12 cellular contexts compared by ENCODE assay signal in the genomic region with DNA sequence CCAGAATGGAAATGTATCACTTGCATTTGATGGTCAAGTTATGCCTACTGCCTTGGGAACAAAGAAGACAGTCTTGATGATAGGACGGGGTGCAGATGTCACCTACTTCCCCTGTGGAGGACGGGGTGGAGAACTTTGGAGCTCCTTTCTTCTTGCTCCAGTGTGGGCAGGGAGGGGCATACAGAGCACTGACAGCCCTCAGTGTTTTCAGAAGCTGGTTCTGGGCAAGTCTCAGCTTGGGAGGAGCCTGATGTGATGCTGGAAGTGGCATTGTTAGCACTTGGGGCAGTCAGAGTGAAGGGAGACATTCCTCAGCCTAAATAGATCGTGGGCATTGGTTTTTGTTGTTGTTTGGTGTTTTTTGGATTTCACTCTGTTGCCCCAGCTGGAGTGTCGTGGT. TPM values are rescaled to one million over a fixed set of nuclear protein-coding genes. Genes with fewer than 3 reads are reported as not detected.
DNase-seq lines count a peak whose midpoint lies in the region; ATAC-seq and TF ChIP-seq lines count a peak whose summit lies in the region.
"Had no signal": no experiment of that assay in that cellular context is flagged by ENCODE, and none has a peak within 500 bp of the region (broad histone marks: within the 10 kb centered on the region; RNA-seq: fewer than 3 reads in every experiment).

No MANE protein-coding gene starts in this region.

- peaks cover 4 to 20% (median 12%) of the 10 kb centered on the region in 3 donors for H3K4me1 Mint-ChIP-seq in CD8-positive, alpha-beta memory T cell

- H3K36me3 Mint-ChIP-seq in CD8-positive, alpha-beta memory T cell: peaks cover 5 to 40% (median 10%) of the 10 kb centered on the region in 3 donors

- peak overlapping the region; percentile 58 for H3K9ac ChIP-seq in fibroblast of lung (ENCODE audit: insufficient read depth, low read length)

- DNase-seq in CD8-positive, alpha-beta memory T cell: peak in 1 of 5 donors; percentile 26
- DNase-seq in fibroblast of lung (ENCODE audit: low read depth in 2 of 2): no peak
- DNase-seq in sigmoid colon: no peak
- DNase-seq in stimulated activated CD4-positive, alpha-beta T cell treated with anti-CD3 and anti-CD28 coated beads, Interleukin-4, amount 100 ng/mL, for 4 hours: no peak
- DNase-seq in NCI-H2196 treated with DMSO at 0.1 percent for 48 hours (lab: John Stamatoyannopoulos, UW; ENCODE audit: unreplicated experiment): no peak
- DNase-seq in activated CD4-positive, alpha-beta T cell treated with anti-CD3 and anti-CD28 coated beads, Interleukin-2, amount 50 U/mL, for 4 hours: no peak
- DNase-seq: CD8-positive, alpha-beta T cell; NCI-H2029 treated with DMSO at 0.1 percent for 48 hours had no signal

- H3K27me3 Mint-ChIP-seq in CD8-positive, alpha-beta memory T cell: no peaks in the 10 kb centered on the region

- CTCF ChIA-PET in CD8-positive, alpha-beta memory T cell (lab: Charles Lee): no interaction called here

- no peak overlapping the region for H3K27ac Mint-ChIP-seq in CD8-positive, alpha-beta memory T cell
- H3K27ac Mint-ChIP-seq: CD8-positive, alpha-beta T cell had no signal

- H3K27me3 ChIP-seq in CD8-positive, alpha-beta memory T cell (ENCODE audit: insufficient read depth, low read length, poor library complexity, severe bottlenecking): no peaks in the 10 kb centered on the region
- H3K27me3 ChIP-seq in fibroblast of lung (ENCODE audit: control insufficient read depth, insufficient read depth, low read length): no peaks in the 10 kb centered on the region
- H3K27me3 ChIP-seq in sigmoid colon: no peaks in the 10 kb centered on the region

- H3K27ac ChIP-seq in CD8-positive, alpha-beta memory T cell (ENCODE audit: low read depth, low read length): peak overlapping the region; percentile 76
- H3K27ac ChIP-seq in fibroblast of lung (ENCODE audit: insufficient read depth, low read length) (peak overlapping the region; percentile 96), sigmoid colon (peak overlapping the region; percentile 77 to 88 (median 78))
- H3K27ac ChIP-seq: SK-N-MC had no signal

- H3K4me2 ChIP-seq in fibroblast of lung (ENCODE audit: extremely low read depth, insufficient read depth, low read length): peak overlapping the region; percentile 80

- no peak for TF ChIP-seq POLR2A in sigmoid colon (IDR thresholded peaks at IDR 0.05)

- H4K20me1 ChIP-seq in fibroblast of lung (ENCODE audit: control insufficient read depth, extremely low read depth, insufficient read depth, low read length): no peaks in the 10 kb centered on the region

- H3K79me2 ChIP-seq in fibroblast of lung (ENCODE audit: control insufficient read depth, insufficient read depth, low read length): peaks cover 44% of the 10 kb centered on the region

- no peak overlapping the region for H3K4me3 ChIP-seq in CD8-positive, alpha-beta memory T cell (ENCODE audit: low read length)
- H3K4me3 ChIP-seq in fibroblast of lung (replicated peaks in 1 of 4; ENCODE audit: control extremely low read depth in 1 of 4, insufficient read depth in 1 of 4, low read depth in 3 of 4, low read length in 4 of 4) (no peak overlapping the region), sigmoid colon (no peak overlapping the region)
- H3K4me3 ChIP-seq: SK-N-MC had no signal

- POLR2A ChIA-PET in CD8-positive, alpha-beta memory T cell (lab: Charles Lee): no interaction called here

- 85 to 86% methylated on average over 4 of the region's 4 CpGs for WGBS in sigmoid colon, 2 donors

- H3K36me3 ChIP-seq in CD8-positive, alpha-beta memory T cell (ENCODE audit: insufficient read depth, low read length): peaks cover 3% of the 10 kb centered on the region
- H3K36me3 ChIP-seq in fibroblast of lung (ENCODE audit: control insufficient read depth, insufficient read depth, low read length) (peaks cover 34% of the 10 kb centered on the region), sigmoid colon (no peaks in the 10 kb centered on the region)

- TF ChIP-seq CTCF in fibroblast of lung (conservative IDR thresholded peaks at IDR 0.05 in 1 of 2, IDR thresholded peaks at IDR 0.05 in 1 of 2; ENCODE audit: low read depth in 1 of 2, low read length in 2 of 2) (no peak), sigmoid colon (IDR thresholded peaks at IDR 0.05) (no peak)

- peaks cover 7% of the 10 kb centered on the region for H3K4me1 ChIP-seq in CD8-positive, alpha-beta memory T cell (ENCODE audit: insufficient read depth, low read length)
- H3K4me1 ChIP-seq in fibroblast of lung (ENCODE audit: control insufficient read depth, extremely low read depth, insufficient read depth, low read length) (peaks cover 37% of the 10 kb centered on the region), sigmoid colon (peaks cover 0 to 64% (median 52%) of the 10 kb centered on the region in 4 donors)

- peak overlapping the region in 1 of 7 donors; percentile 21 for H3K4me3 Mint-ChIP-seq in CD8-positive, alpha-beta memory T cell
- H3K4me3 Mint-ChIP-seq: CD8-positive, alpha-beta T cell; neural crest cell had no signal

- no peaks in the 10 kb centered on the region for H3K9me3 ChIP-seq in CD8-positive, alpha-beta memory T cell (ENCODE audit: low read length)
- H3K9me3 ChIP-seq in fibroblast of lung (ENCODE audit: control insufficient read depth, insufficient read depth, low read depth, low read length): no peaks in the 10 kb centered on the region
- no peaks in the 10 kb centered on the region for H3K9me3 ChIP-seq in sigmoid colon

- no peaks in the 10 kb centered on the region for H3K9me3 Mint-ChIP-seq in CD8-positive, alpha-beta memory T cell
- H3K9me3 Mint-ChIP-seq: CD8-positive, alpha-beta T cell; neural crest cell had no signal

- H2AFZ ChIP-seq in fibroblast of lung (ENCODE audit: low read length): no peak overlapping the region

- peak; percentile 6; the same call in 2 of the 3 replicates for ATAC-seq in SK-N-SH treated with all-trans-retinoic acid at 6 μM for 48 hours
- no peak for ATAC-seq in HG02610 (IDR thresholded peaks at IDR 0.05; ENCODE audit: unreplicated experiment)
- ATAC-seq: CD8-positive, alpha-beta T cell had no signal

- intact Hi-C loops in sigmoid colon (cut with DNase I): no loop called here

- TF ChIP-seq EP300 in sigmoid colon (IDR thresholded peaks at IDR 0.05): no peak

TF ChIP-seq in SK-N-SH treated with all-trans-retinoic acid at 6 μM for 48 hours, 23 proteins besides CTCF, POLR2A, EP300 and RAD21:
- TF ChIP-seq RARB (CRISPR knock-in tag; IDR thresholded peaks at IDR 0.05): no peak
- TF ChIP-seq ZNF565 (CRISPR knock-in tag; conservative IDR thresholded peaks at IDR 0.05; ENCODE audit: low read depth): no peak
- no peak for TF ChIP-seq CSDC2 (CRISPR knock-in tag; IDR thresholded peaks at IDR 0.05)
- no peak for TF ChIP-seq PPARA (CRISPR knock-in tag; IDR thresholded peaks at IDR 0.05; ENCODE audit: borderline replicate concordance)
- TF ChIP-seq ZFP30 (CRISPR knock-in tag; IDR thresholded peaks at IDR 0.05): no peak
- TF ChIP-seq ZNF70 (CRISPR knock-in tag; IDR thresholded peaks at IDR 0.05): no peak
- no peak for TF ChIP-seq BACH2 (CRISPR knock-in tag; IDR thresholded peaks at IDR 0.05; ENCODE audit: borderline replicate concordance)
- TF ChIP-seq, protein P1, sequence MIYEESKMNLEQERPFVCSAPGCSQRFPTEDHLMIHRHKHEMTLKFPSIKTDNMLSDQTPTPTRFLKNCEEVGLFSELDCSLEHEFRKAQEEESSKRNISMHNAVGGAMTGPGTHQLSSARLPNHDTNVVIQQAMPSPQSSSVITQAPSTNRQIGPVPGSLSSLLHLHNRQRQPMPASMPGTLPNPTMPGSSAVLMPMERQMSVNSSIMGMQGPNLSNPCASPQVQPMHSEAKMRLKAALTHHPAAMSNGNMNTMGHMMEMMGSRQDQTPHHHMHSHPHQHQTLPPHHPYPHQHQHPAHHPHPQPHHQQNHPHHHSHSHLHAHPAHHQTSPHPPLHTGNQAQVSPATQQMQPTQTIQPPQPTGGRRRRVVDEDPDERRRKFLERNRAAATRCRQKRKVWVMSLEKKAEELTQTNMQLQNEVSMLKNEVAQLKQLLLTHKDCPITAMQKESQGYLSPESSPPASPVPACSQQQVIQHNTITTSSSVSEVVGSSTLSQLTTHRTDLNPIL (CRISPR knock-in tag; IDR thresholded peaks at IDR 0.05; ENCODE audit: low read depth): no peak
- TF ChIP-seq TOX (CRISPR knock-in tag; IDR thresholded peaks at IDR 0.05; ENCODE audit: borderline replicate concordance): no peak
- TF ChIP-seq, protein P2, sequence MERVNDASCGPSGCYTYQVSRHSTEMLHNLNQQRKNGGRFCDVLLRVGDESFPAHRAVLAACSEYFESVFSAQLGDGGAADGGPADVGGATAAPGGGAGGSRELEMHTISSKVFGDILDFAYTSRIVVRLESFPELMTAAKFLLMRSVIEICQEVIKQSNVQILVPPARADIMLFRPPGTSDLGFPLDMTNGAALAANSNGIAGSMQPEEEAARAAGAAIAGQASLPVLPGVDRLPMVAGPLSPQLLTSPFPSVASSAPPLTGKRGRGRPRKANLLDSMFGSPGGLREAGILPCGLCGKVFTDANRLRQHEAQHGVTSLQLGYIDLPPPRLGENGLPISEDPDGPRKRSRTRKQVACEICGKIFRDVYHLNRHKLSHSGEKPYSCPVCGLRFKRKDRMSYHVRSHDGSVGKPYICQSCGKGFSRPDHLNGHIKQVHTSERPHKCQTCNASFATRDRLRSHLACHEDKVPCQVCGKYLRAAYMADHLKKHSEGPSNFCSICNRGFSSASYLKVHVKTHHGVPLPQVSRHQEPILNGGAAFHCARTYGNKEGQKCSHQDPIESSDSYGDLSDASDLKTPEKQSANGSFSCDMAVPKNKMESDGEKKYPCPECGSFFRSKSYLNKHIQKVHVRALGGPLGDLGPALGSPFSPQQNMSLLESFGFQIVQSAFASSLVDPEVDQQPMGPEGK (CRISPR knock-in tag; IDR thresholded peaks at IDR 0.05; ENCODE audit: borderline replicate concordance): no peak

RNA-seq across cellular contexts. Expression of a gene that starts 59.7 kb away (rescaled TPM):
- total RNA-seq in CD8-positive, alpha-beta memory T cell: 10 to 100 TPM; 16.7 to 17.5 TPM
- 8.7 TPM for polyA plus RNA-seq in CD8-positive, alpha-beta memory T cell
- total RNA-seq in fibroblast of lung (43.4 and 57.3 TPM in 2 replicates), sigmoid colon (10 to 100 TPM in 3 of 4 donors, 1 to 10 TPM in 1; 8.7 to 22.9 (median 12.3) TPM)
- polyA plus RNA-seq in fibroblast of lung (23.5 and 41.3 TPM in 2 replicates), sigmoid colon (10 to 100 TPM in 2 of 3 donors, 1 to 10 TPM in 1; 9.6 to 13.4 (median 12.9) TPM)
- 18.1 and 31.8 TPM in 2 replicates for polyA plus RNA-seq in fibroblast of lung (2012)
- polyA minus RNA-seq in fibroblast of lung (ENCODE audit: low replicate concordance): 51.7 and 102 TPM in 2 replicates
